In genomic region chr4:83034630-83035494, GRCh38 we compare ENCODE assay signal across 1 cellular context.
TF ChIP-seq lines count a peak whose summit lies in the region.

Gene COPS4, plus strand, starts transcription at chr4:83035183. Its CDS starts 42 bp downstream, at chr4:83035225.

TF ChIP-seq in H1, 55 proteins besides CTCF, POLR2A, EP300 and RAD21:
- TF ChIP-seq RFX5 (IDR thresholded peaks at IDR 0.05; ENCODE audit: borderline replicate concordance, low read depth, low read length) (no peak), EZH2 (IDR thresholded peaks at IDR 0.05; ENCODE audit: low read depth, low read length, severe bottlenecking) (no peak), SRF (IDR thresholded peaks at IDR 0.05; ENCODE audit: low read depth, low read length) (peak; percentile 90), MAFK (IDR thresholded peaks at IDR 0.05; ENCODE audit: low read depth, low read length) (no peak), E2F6 (IDR thresholded peaks at IDR 0.05) (0 out of 2 replicates have a peak, but pooled peaks have one; percentile 30), KDM5A (IDR thresholded peaks at IDR 0.05; ENCODE audit: low read length) (peak; percentile 60), HDAC2 (IDR thresholded peaks at IDR 0.05; ENCODE audit: borderline replicate concordance in 1 of 2, low read depth in 2 of 2, low read length in 2 of 2) (0 out of 4 replicates have a peak, but pooled peaks of 1 of the 2 experiments have one; percentile 34), RBBP5 (IDR thresholded peaks at IDR 0.05; ENCODE audit: borderline replicate concordance, low read depth, low read length) (0 out of 2 replicates have a peak, but pooled peaks have one; percentile 26), TEAD4 (IDR thresholded peaks at IDR 0.05; ENCODE audit: low read depth, low read length) (no peak), GABPA (IDR thresholded peaks at IDR 0.05; ENCODE audit: borderline replicate concordance, insufficient read depth, low read length) (peak; percentile 69; the same call in 1 of the 2 replicates), SP1 (IDR thresholded peaks at IDR 0.05; ENCODE audit: low read depth, low read length) (peak; percentile 96), CBX5 (IDR thresholded peaks at IDR 0.05; ENCODE audit: low read depth, low read length) (no peak), JUN (IDR thresholded peaks at IDR 0.05; ENCODE audit: low read depth, low read length) (no peak), TBP (IDR thresholded peaks at IDR 0.05; ENCODE audit: low read depth, low read length) (peak; percentile 94), BACH1 (IDR thresholded peaks at IDR 0.05; ENCODE audit: low read length) (no peak), CTBP2 (IDR thresholded peaks at IDR 0.05; ENCODE audit: borderline replicate concordance, insufficient read depth, insufficient read length, low read length) (no peak), KDM4A (IDR thresholded peaks at IDR 0.05; ENCODE audit: low read depth, low read length, severe bottlenecking) (peak; percentile 52), SUZ12 (IDR thresholded peaks at IDR 0.05; ENCODE audit: low read length) (no peak), HDAC6 (IDR thresholded peaks at IDR 0.05; ENCODE audit: low read depth, low read length) (no peak), CEBPB (IDR thresholded peaks at IDR 0.05; ENCODE audit: low read depth, low read length) (no peak), CBX8 (IDR thresholded peaks at IDR 0.05; ENCODE audit: borderline replicate concordance, low read depth, low read length) (no peak), FOSL1 (IDR thresholded peaks at IDR 0.05; ENCODE audit: insufficient read depth, low read depth, low read length) (no peak), YY1 (IDR thresholded peaks at IDR 0.05; ENCODE audit: low read depth, low read length) (peak; percentile 97), TCF12 (IDR thresholded peaks at IDR 0.05; ENCODE audit: low read depth, low read length) (0 out of 2 replicates have a peak, but pooled peaks have one; percentile 16), CHD2 (IDR thresholded peaks at IDR 0.05; ENCODE audit: low read length) (no peak), SAP30 (IDR thresholded peaks at IDR 0.05; ENCODE audit: insufficient read depth, insufficient replicate concordance, low read length) (peak; percentile 81), EGR1 (IDR thresholded peaks at IDR 0.05; ENCODE audit: borderline replicate concordance, low read depth, low read length) (peak; percentile 96), SIX5 (IDR thresholded peaks at IDR 0.05; ENCODE audit: low read depth, low read length) (0 out of 2 replicates have a peak, but pooled peaks have one; percentile 14), NRF1 (IDR thresholded peaks at IDR 0.05; ENCODE audit: low read depth, low read length) (no peak), NANOG (IDR thresholded peaks at IDR 0.05; ENCODE audit: insufficient read depth, low read depth, low read length, poor library complexity, severe bottlenecking) (no peak), POLR2AphosphoS5 (IDR thresholded peaks at IDR 0.05; ENCODE audit: low read depth, low read length) (peak; percentile 92), POU5F1 (IDR thresholded peaks at IDR 0.05; ENCODE audit: low read depth, low read length) (no peak), KDM1A (IDR thresholded peaks at IDR 0.05; ENCODE audit: borderline replicate concordance, low read length) (no peak), TAF7 (optimal IDR thresholded peaks at IDR 0.05; ENCODE audit: borderline replicate concordance, low read depth, low read length) (peak; percentile 87), BRCA1 (IDR thresholded peaks at IDR 0.05; ENCODE audit: low read depth, low read length) (no peak), ASH2L (IDR thresholded peaks at IDR 0.05; ENCODE audit: low read length) (peak; percentile 67), CHD1 (IDR thresholded peaks at IDR 0.05; ENCODE audit: low read depth, low read length) (no peak), SIRT6 (IDR thresholded peaks at IDR 0.05; ENCODE audit: low read length) (no peak), RXRA (IDR thresholded peaks at IDR 0.05; ENCODE audit: insufficient read depth, low read depth, low read length) (no peak), SP4 (IDR thresholded peaks at IDR 0.05; ENCODE audit: low read length) (peak; percentile 71; the same call in 1 of the 2 replicates), SP2 (IDR thresholded peaks at IDR 0.05; ENCODE audit: low read length) (peak; percentile 98), PHF8 (conservative IDR thresholded peaks at IDR 0.05; ENCODE audit: low read depth, low read length) (peak; percentile 75), ATF3 (IDR thresholded peaks at IDR 0.05; ENCODE audit: insufficient read depth, low read depth, low read length) (no peak), CREB1 (IDR thresholded peaks at IDR 0.05) (peak; percentile 66), CHD7 (IDR thresholded peaks at IDR 0.05; ENCODE audit: insufficient replicate concordance, low read length) (peak; percentile 41), RNF2 (IDR thresholded peaks at IDR 0.05; ENCODE audit: borderline replicate concordance, low read depth, low read length, missing control alignments, poor library complexity, severe bottlenecking) (no peak), ZNF274 (IDR thresholded peaks at IDR 0.05; ENCODE audit: borderline replicate concordance, extremely low read depth, low read length) (no peak), SIN3A (conservative IDR thresholded peaks at IDR 0.05 in 1 of 2, IDR thresholded peaks at IDR 0.05 in 1 of 2; ENCODE audit: low read depth in 1 of 2, low read length in 2 of 2) (0 out of 4 replicates have a peak, but pooled peaks have one; percentile 49 to 74), JUND (IDR thresholded peaks at IDR 0.05; ENCODE audit: low read length) (no peak; the same call in 1 of the 2 replicates), TAF1 (IDR thresholded peaks at IDR 0.05; ENCODE audit: low read depth, low read length) (peak; percentile 97), BCL11A (IDR thresholded peaks at IDR 0.05; ENCODE audit: low read depth in 2 of 2, low read length in 2 of 2) (no peak), GTF2F1 (IDR thresholded peaks at IDR 0.05; ENCODE audit: borderline replicate concordance, low read depth, low read length) (0 out of 2 replicates have a peak, but pooled peaks have one; percentile 6)
- TF ChIP-seq, protein P1, sequence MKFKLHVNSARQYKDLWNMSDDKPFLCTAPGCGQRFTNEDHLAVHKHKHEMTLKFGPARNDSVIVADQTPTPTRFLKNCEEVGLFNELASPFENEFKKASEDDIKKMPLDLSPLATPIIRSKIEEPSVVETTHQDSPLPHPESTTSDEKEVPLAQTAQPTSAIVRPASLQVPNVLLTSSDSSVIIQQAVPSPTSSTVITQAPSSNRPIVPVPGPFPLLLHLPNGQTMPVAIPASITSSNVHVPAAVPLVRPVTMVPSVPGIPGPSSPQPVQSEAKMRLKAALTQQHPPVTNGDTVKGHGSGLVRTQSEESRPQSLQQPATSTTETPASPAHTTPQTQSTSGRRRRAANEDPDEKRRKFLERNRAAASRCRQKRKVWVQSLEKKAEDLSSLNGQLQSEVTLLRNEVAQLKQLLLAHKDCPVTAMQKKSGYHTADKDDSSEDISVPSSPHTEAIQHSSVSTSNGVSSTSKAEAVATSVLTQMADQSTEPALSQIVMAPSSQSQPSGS (IDR thresholded peaks at IDR 0.05; ENCODE audit: low read length), result no peak; the same call in 1 of the 2 replicates
- TF ChIP-seq, protein P2, sequence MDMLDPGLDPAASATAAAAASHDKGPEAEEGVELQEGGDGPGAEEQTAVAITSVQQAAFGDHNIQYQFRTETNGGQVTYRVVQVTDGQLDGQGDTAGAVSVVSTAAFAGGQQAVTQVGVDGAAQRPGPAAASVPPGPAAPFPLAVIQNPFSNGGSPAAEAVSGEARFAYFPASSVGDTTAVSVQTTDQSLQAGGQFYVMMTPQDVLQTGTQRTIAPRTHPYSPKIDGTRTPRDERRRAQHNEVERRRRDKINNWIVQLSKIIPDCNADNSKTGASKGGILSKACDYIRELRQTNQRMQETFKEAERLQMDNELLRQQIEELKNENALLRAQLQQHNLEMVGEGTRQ (IDR thresholded peaks at IDR 0.05; ENCODE audit: low read length), result no peak
- TF ChIP-seq, protein P3, sequence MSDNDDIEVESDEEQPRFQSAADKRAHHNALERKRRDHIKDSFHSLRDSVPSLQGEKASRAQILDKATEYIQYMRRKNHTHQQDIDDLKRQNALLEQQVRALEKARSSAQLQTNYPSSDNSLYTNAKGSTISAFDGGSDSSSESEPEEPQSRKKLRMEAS (IDR thresholded peaks at IDR 0.05), result no peak
